Comparison of ENCODE assay signal across 8 cellular contexts in genomic region chr11:64916848-64917662, GRCh38. TPM values are rescaled to one million over a fixed set of nuclear protein-coding genes. Genes with fewer than 3 reads are reported as not detected.
DNase-seq lines count a peak whose midpoint lies in the region; ATAC-seq, FAIRE-seq and TF ChIP-seq lines count a peak whose summit lies in the region.

TSS of gene ATG2A (minus strand) at chr11:64917209. CDS start at chr11:64917135, 74 bp downstream.

- H3K9me3 ChIP-seq in BE2C = no peaks in the 10 kb centered on the region

- H3K4me1 ChIP-seq in BE2C = no peaks in the 10 kb centered on the region

- TF ChIP-seq CTCF in BE2C (IDR thresholded peaks at IDR 0.05; ENCODE audit: low read depth, low read length) = no peak

- H3K36me3 ChIP-seq in BE2C = no peaks in the 10 kb centered on the region

- ATAC-seq in HG03460 (IDR thresholded peaks at IDR 0.05; ENCODE audit: unreplicated experiment) = peak; percentile 87

- DNase-seq in BE2C (peak; percentile 95), GM19240 (ENCODE audit: insufficient read length, low spot score) (peak; percentile 98), NCI-H526 (lab: John Stamatoyannopoulos, UW) (peak; percentile 100), kidney tubule cell (ENCODE audit: low spot score) (peak; percentile 100)
- peak; percentile 100 for DNase-seq in activated CD4-positive, alpha-beta T cell treated with anti-CD3 and anti-CD28 coated beads for 48 hours
- DNase-seq in stimulated activated CD4-positive, alpha-beta T cell treated with anti-CD3 and anti-CD28 coated beads, Interleukin-1b, Interleukin-23, amount 100 ng/mL, for 24 hours (ENCODE audit: low read depth in 4 of 4, low spot score in 1 of 4) = peak; percentile 97 to 99 (median 98)

- peak; percentile 88 for FAIRE-seq in colon (lab: Jason Lieb, UNC)

- peak within 1 kb of the TSS; percentile 66 for H3K4me3 ChIP-seq in BE2C (ENCODE audit: low read depth, low read length)

- no peaks in the 10 kb centered on the region for H3K27me3 ChIP-seq in BE2C

RNA-seq across cellular contexts. Expression of gene ATG2A, which starts in this region (rescaled TPM):
- polyA plus RNA-seq in BE2C (2012; ENCODE audit: insufficient read depth, insufficient read length, low read depth) = 19.9 TPM

Comparison
In these comparisons a context has a peak if more than half of its experiments do, and no peak if none do; other contexts are left out.
1. Peak in every context shown above with its lines: DNase-seq, ATAC-seq and H3K4me3 ChIP-seq.